ENCODE assay signal across 1 cellular context in genomic region chr18:3502650-3503049, GRCh38.
TF ChIP-seq lines count a peak whose summit lies in the region.

No MANE protein-coding gene starts in this region.

TF ChIP-seq in K562, 482 proteins besides CTCF, POLR2A, EP300 and RAD21 (continued from another document):
- TF ChIP-seq, protein P1, sequence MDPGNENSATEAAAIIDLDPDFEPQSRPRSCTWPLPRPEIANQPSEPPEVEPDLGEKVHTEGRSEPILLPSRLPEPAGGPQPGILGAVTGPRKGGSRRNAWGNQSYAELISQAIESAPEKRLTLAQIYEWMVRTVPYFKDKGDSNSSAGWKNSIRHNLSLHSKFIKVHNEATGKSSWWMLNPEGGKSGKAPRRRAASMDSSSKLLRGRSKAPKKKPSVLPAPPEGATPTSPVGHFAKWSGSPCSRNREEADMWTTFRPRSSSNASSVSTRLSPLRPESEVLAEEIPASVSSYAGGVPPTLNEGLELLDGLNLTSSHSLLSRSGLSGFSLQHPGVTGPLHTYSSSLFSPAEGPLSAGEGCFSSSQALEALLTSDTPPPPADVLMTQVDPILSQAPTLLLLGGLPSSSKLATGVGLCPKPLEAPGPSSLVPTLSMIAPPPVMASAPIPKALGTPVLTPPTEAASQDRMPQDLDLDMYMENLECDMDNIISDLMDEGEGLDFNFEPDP (CRISPR knock-in tag; IDR thresholded peaks at IDR 0.05), result no peak
- TF ChIP-seq, protein P2, sequence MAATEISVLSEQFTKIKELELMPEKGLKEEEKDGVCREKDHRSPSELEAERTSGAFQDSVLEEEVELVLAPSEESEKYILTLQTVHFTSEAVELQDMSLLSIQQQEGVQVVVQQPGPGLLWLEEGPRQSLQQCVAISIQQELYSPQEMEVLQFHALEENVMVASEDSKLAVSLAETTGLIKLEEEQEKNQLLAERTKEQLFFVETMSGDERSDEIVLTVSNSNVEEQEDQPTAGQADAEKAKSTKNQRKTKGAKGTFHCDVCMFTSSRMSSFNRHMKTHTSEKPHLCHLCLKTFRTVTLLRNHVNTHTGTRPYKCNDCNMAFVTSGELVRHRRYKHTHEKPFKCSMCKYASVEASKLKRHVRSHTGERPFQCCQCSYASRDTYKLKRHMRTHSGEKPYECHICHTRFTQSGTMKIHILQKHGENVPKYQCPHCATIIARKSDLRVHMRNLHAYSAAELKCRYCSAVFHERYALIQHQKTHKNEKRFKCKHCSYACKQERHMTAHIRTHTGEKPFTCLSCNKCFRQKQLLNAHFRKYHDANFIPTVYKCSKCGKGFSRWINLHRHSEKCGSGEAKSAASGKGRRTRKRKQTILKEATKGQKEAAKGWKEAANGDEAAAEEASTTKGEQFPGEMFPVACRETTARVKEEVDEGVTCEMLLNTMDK (IDR thresholded peaks at IDR 0.05; ENCODE audit: borderline replicate concordance, insufficient read depth, low read depth, low read length, poor library complexity, severe bottlenecking), result no peak
- TF ChIP-seq RBM15 (IDR thresholded peaks at IDR 0.05; ENCODE audit: insufficient read depth, low read length), result no peak
- no peak for TF ChIP-seq TFE3 (CRISPR knock-in tag; IDR thresholded peaks at IDR 0.05)
- no peak for TF ChIP-seq ZNF395 (CRISPR knock-in tag; IDR thresholded peaks at IDR 0.05)
- no peak for TF ChIP-seq TAL1 (IDR thresholded peaks at IDR 0.05)
